ENCODE assay signal across 8 cellular contexts in genomic region chr1:161523817-161524741, GRCh38. TPM values are rescaled to one million over a fixed set of nuclear protein-coding genes. Genes with fewer than 3 reads are reported as not detected.
DNase-seq lines count a peak whose midpoint lies in the region; ATAC-seq and TF ChIP-seq lines count a peak whose summit lies in the region.
"Not testable (repeated sequence)": the region's sequence is repeated elsewhere in the genome, so short reads cannot be mapped to it uniquely, and the experiment has no call there.

TSS of gene HSPA6 (plus strand) at chr1:161524540. CDS start at chr1:161524659, 119 bp downstream.

- H4K20me1 ChIP-seq in smooth muscle cell (ENCODE audit: low read depth) = not testable (repeated sequence)

- H3K27ac ChIP-seq in smooth muscle cell (ENCODE audit: low read depth) = peak within 1 kb of the TSS; percentile 77

- not testable (repeated sequence) for H3K36me3 Mint-ChIP-seq in activated CD4-positive, alpha-beta T cell treated with anti-CD3 and anti-CD28 coated beads, Interleukin-2, amount 10 ng/mL, durations not matched to agents 24 days and 14 days (ENCODE audit: low read depth)

- DNase-seq in ACHN (peak; percentile 76), NCI-H526 treated with DMSO at 0.1 percent for 48 hours (lab: John Stamatoyannopoulos, UW) (peak; percentile 87), cerebellum (ENCODE audit: low spot score) (peak; percentile 79), islet precursor cell (peak; percentile 86), smooth muscle cell (lab: John Stamatoyannopoulos, UW; ENCODE audit: unreplicated experiment) (peak; percentile 53)
- peak; percentile 94 for DNase-seq in activated CD4-positive, alpha-beta T cell treated with anti-CD3 and anti-CD28 coated beads, Interleukin-2, amount 10 ng/mL, durations not matched to agents 24 days and 14 days

- in situ Hi-C loops in ACHN (cut with HindIII; ENCODE audit: low pct_ligation_motif_present, low pct_unique_long_range_greater_than_20kb, low sequenced_read_pairs) = not testable (repeated sequence)

- not testable (repeated sequence) for TF ChIP-seq CTCF in smooth muscle cell (IDR thresholded peaks at IDR 0.05; ENCODE audit: borderline replicate concordance, insufficient read depth, poor library complexity, severe bottlenecking)

- H3K79me2 ChIP-seq in smooth muscle cell (ENCODE audit: low read depth) = not testable (repeated sequence)

- H2AFZ ChIP-seq in smooth muscle cell (ENCODE audit: low read depth) = peak within 1 kb of the TSS; percentile 65

- intact Hi-C loops in activated CD4-positive, alpha-beta T cell treated with anti-CD3 and anti-CD28 coated beads, Interleukin-2, amount 10 ng/mL, durations not matched to agents 24 days and 14 days (cut with micrococcal nuclease) = loop anchor here (1.0 kb wide), 1 partner anchor 7 kb away; no protein-coding TSS in a partner anchor

- peaks cover 50% of the 10 kb centered on the region for H3K27me3 Mint-ChIP-seq in activated CD4-positive, alpha-beta T cell treated with anti-CD3 and anti-CD28 coated beads, Interleukin-2, amount 10 ng/mL, durations not matched to agents 24 days and 14 days

- H3K4me2 ChIP-seq in smooth muscle cell = peak within 1 kb of the TSS; percentile 83

- H3K4me3 Mint-ChIP-seq in activated CD4-positive, alpha-beta T cell treated with anti-CD3 and anti-CD28 coated beads, Interleukin-2, amount 10 ng/mL, durations not matched to agents 24 days and 14 days = peak within 1 kb of the TSS; percentile 89

- H3K9me3 ChIP-seq in smooth muscle cell (replicated peaks; ENCODE audit: low read depth) = not testable (repeated sequence)

- not testable (repeated sequence) for H3K4me1 ChIP-seq in smooth muscle cell (ENCODE audit: low read depth)

- H3K9me3 Mint-ChIP-seq in activated CD4-positive, alpha-beta T cell treated with anti-CD3 and anti-CD28 coated beads, Interleukin-2, amount 10 ng/mL, durations not matched to agents 24 days and 14 days = not testable (repeated sequence)

- peak within 1 kb of the TSS; percentile 87 for H3K27ac Mint-ChIP-seq in activated CD4-positive, alpha-beta T cell treated with anti-CD3 and anti-CD28 coated beads, Interleukin-2, amount 10 ng/mL, durations not matched to agents 24 days and 14 days

- peak within 1 kb of the TSS; percentile 55 for H3K9ac ChIP-seq in smooth muscle cell (ENCODE audit: low read depth)

- H3K27me3 ChIP-seq in smooth muscle cell (ENCODE audit: low read depth) = not testable (repeated sequence)

- H3K4me1 Mint-ChIP-seq in activated CD4-positive, alpha-beta T cell treated with anti-CD3 and anti-CD28 coated beads, Interleukin-2, amount 10 ng/mL, durations not matched to agents 24 days and 14 days = peaks cover 14% of the 10 kb centered on the region

- H3K4me3 ChIP-seq in smooth muscle cell = peak within 1 kb of the TSS; percentile 67

- under 1% methylated on average over 58 of the region's 72 CpGs for WGBS in smooth muscle cell (ENCODE audit: low lambda C conversion rate)

- H3F3A ChIP-seq in smooth muscle cell (ENCODE audit: low read depth) = not testable (repeated sequence)

- H3K36me3 ChIP-seq in smooth muscle cell (ENCODE audit: low read depth) = not testable (repeated sequence)

- peak; percentile 65 for ATAC-seq in GM18907 (IDR thresholded peaks at IDR 0.05; ENCODE audit: unreplicated experiment)
- peak; percentile 59 for ATAC-seq in HG03442 (IDR thresholded peaks at IDR 0.05; ENCODE audit: unreplicated experiment)

RNA-seq across cellular contexts. Expression of gene HSPA6, which starts in this region (rescaled TPM):
- total RNA-seq in activated CD4-positive, alpha-beta T cell treated with anti-CD3 and anti-CD28 coated beads, Interleukin-2, amount 10 ng/mL, durations not matched to agents 24 days and 14 days = 0.91 and 1.2 TPM in 2 replicates
- 0.27 TPM for total RNA-seq in cerebellum
- 0.18 and 0.81 TPM in 2 replicates for total RNA-seq in smooth muscle cell
- 0.14 and 0.45 TPM in 2 replicates for polyA plus RNA-seq in smooth muscle cell

Comparison
In these comparisons a context has a peak if more than half of its experiments do, and no peak if none do; other contexts are left out.
1. Peak in every context shown above with its lines: DNase-seq, ATAC-seq, H3K4me3 ChIP-seq and H3K27ac ChIP-seq.
2. Peak in DNase-seq in cerebellum; RNA of the gene not detected or under 1 TPM.
3. Peak in DNase-seq, H3K4me3 ChIP-seq, H3K27ac ChIP-seq, H3K9ac ChIP-seq and H3K4me2 ChIP-seq in smooth muscle cell; RNA of the gene not detected or under 1 TPM.